Comparison of ENCODE assay signal across 6 cellular contexts in the genomic region with DNA sequence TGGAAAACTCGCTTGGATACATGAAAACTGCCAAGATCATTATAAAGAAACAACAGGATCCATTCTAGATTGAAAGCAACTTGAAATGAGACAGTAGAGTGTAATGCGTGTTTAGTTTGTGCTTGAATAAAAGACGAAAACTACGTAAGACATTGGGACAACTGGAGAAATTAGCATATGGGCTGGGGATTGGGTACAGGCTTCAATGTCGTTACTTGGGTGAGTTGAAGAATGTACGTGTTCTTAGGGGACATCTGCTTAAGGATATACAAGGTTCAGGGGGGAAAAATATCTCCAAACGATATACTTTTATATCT. TPM values are rescaled to one million over a fixed set of nuclear protein-coding genes. Genes with fewer than 3 reads are reported as not detected.
DNase-seq lines count a peak whose midpoint lies in the region; ATAC-seq and TF ChIP-seq lines count a peak whose summit lies in the region.

No MANE protein-coding gene starts in this region.

- no peak for ATAC-seq in natural killer cell

- in situ Hi-C loops in astrocyte of the cerebellum (cut with HindIII; ENCODE audit: low sequenced_read_pairs) = no loop called here

- peak overlapping the region; percentile 98 for H3K4me3 Mint-ChIP-seq in natural killer cell

- intact Hi-C loops in natural killer cell (cut with micrococcal nuclease) = loop anchor here (1.0 to 2.0 kb wide), 5 partner anchors 23 to 122 kb away; a partner anchor contains a TSS

- TF ChIP-seq CTCF in astrocyte of the cerebellum (IDR thresholded peaks at IDR 0.05; ENCODE audit: low read depth, low read length, missing control alignments) (no peak), natural killer cell (IDR thresholded peaks at IDR 0.05) (no peak)

- peaks cover 34 to 49% of the 10 kb centered on the region in 2 donors for H3K4me1 Mint-ChIP-seq in natural killer cell

- H3K36me3 ChIP-seq in H7 (replicated peaks; ENCODE audit: control insufficient read depth, insufficient read depth, low read length) = peaks cover 13% of the 10 kb centered on the region

- DNase-seq in H7 = peak; percentile 71
- no peak for DNase-seq in astrocyte of the cerebellum (ENCODE audit: low read depth)
- DNase-seq in natural killer cell = no peak
- no peak for DNase-seq in HPDE6-E6E7 (ENCODE audit: extremely low spot score)
- DNase-seq in activated CD4-positive, alpha-beta T cell treated with anti-CD3 and anti-CD28 coated beads, Interleukin-2, amount 50 U/mL, for 4 hours = no peak
- no peak for DNase-seq in Ammon's horn (ENCODE audit: low spot score)

- peak overlapping the region; percentile 99 for H3K27ac Mint-ChIP-seq in natural killer cell

- H3K9me3 Mint-ChIP-seq in natural killer cell = no peaks in the 10 kb centered on the region

- H3K27me3 ChIP-seq in H7 (ENCODE audit: control insufficient read depth, insufficient read depth, low read length) = no peaks in the 10 kb centered on the region

- H3K4me3 ChIP-seq in H7 (ENCODE audit: insufficient read depth, low read depth, low read length) (peak overlapping the region; percentile 28), astrocyte of the cerebellum (ENCODE audit: low read depth, low read length) (peak overlapping the region; percentile 80)

- H3K27me3 Mint-ChIP-seq in natural killer cell (ENCODE audit: low read depth in 2 of 2) = no peaks in the 10 kb centered on the region

- H3K36me3 Mint-ChIP-seq in natural killer cell = no peaks in the 10 kb centered on the region

RNA-seq across cellular contexts. Expression of a gene that starts 0.5 kb away (rescaled TPM):
- 21.7 and 24.8 TPM in 2 replicates for total RNA-seq in H7 (2014; rRNA removed; shearing (Covaris generic))
- 100 to 1,000 TPM in 2 of 3 donors, 10 to 100 TPM in 1; 96.1 to 142 (median 119) TPM for total RNA-seq in natural killer cell

RNA-seq across cellular contexts. Expression of a gene that starts 22.1 kb away (rescaled TPM):
- total RNA-seq in H7 (2014; rRNA removed; shearing (Covaris generic)) = 2.6 and 2.7 TPM in 2 replicates
- 1 to 10 TPM; 2.9 to 4.8 (median 3.2) TPM for total RNA-seq in natural killer cell

RNA-seq across cellular contexts. Expression of a gene that starts 26.0 kb away (rescaled TPM):
- total RNA-seq in H7 (2014; rRNA removed; shearing (Covaris generic)) = 9.4 and 11.9 TPM in 2 replicates
- 1 to 10 TPM; 6.4 to 8.7 (median 7.7) TPM for total RNA-seq in natural killer cell

RNA-seq across cellular contexts. Expression of a gene that starts 48.6 kb away (rescaled TPM):
- total RNA-seq in H7 (2014; rRNA removed; shearing (Covaris generic)) = 33.8 and 45.5 TPM in 2 replicates
- 10 to 100 TPM in 1 of 3 donors, 1 to 10 TPM in 2; 2.0 to 10.6 (median 3.5) TPM for total RNA-seq in natural killer cell

RNA-seq across cellular contexts. Expression of a gene that starts 57.8 kb away (rescaled TPM):
- total RNA-seq in H7 (2014; rRNA removed; shearing (Covaris generic)) = 3.0 and 3.2 TPM in 2 replicates
- under 1 TPM; 0.40 to 0.61 (median 0.60) TPM for total RNA-seq in natural killer cell
